ENCODE assay signal across 20 cellular contexts in genomic region chr15:65413760-65414144, GRCh38. TPM values are rescaled to one million over a fixed set of nuclear protein-coding genes. Genes with fewer than 3 reads are reported as not detected.
A peak's percentile ranks its signal among the peaks of the same experiment; 100 is the strongest.
DNase-seq lines count a peak whose midpoint lies in the region; ATAC-seq and TF ChIP-seq lines count a peak whose summit lies in the region.
"Had no signal": no experiment of that assay in that cellular context is flagged by ENCODE, and none has a peak within 500 bp of the region (broad histone marks: within the 10 kb centered on the region; RNA-seq: fewer than 3 reads in every experiment).

No MANE protein-coding gene starts in this region.

- H3K9me2 ChIP-seq in GM23338 (ENCODE audit: insufficient read depth), result 0 out of 2 replicates have a peak, but pooled peaks cover 7% of the 10 kb centered on the region

- H3K27ac ChIP-seq in GM23338 (ENCODE audit: low read depth) (no peak overlapping the region), RWPE2 (ENCODE audit: poor library complexity, severe bottlenecking) (no peak overlapping the region), adrenal gland (no peak overlapping the region)

- H3K9me3 Mint-ChIP-seq in GM23338 (no peaks in the 10 kb centered on the region), nephron (no peaks in the 10 kb centered on the region)
- H3K9me3 Mint-ChIP-seq in activated naive CD8-positive, alpha-beta T cell treated with anti-CD3 and anti-CD28 coated beads, Interleukin-2, amount 50 U/mL, for 24 hours, result no peaks in the 10 kb centered on the region

- H3K36me3 ChIP-seq in GM23338 (ENCODE audit: insufficient read depth) (no peaks in the 10 kb centered on the region), RWPE2 (ENCODE audit: low read depth) (no peaks in the 10 kb centered on the region), adrenal gland (replicated peaks in 1 of 2) (no peaks in the 10 kb centered on the region)
- H3K36me3 ChIP-seq: HAP-1 had no signal

- peaks cover 35% of the 10 kb centered on the region for H3K27me3 Mint-ChIP-seq in GM23338 (ENCODE audit: insufficient read depth, low read depth, poor library complexity)
- peaks cover 8% of the 10 kb centered on the region for H3K27me3 Mint-ChIP-seq in nephron (ENCODE audit: low read depth)
- peaks cover 25% of the 10 kb centered on the region for H3K27me3 Mint-ChIP-seq in activated naive CD8-positive, alpha-beta T cell treated with anti-CD3 and anti-CD28 coated beads, Interleukin-2, amount 50 U/mL, for 24 hours

- ATAC-seq in GM23338 (no peak), RWPE2 (ENCODE audit: low read depth) (peak; percentile 43), HG02763 (IDR thresholded peaks at IDR 0.05; ENCODE audit: unreplicated experiment) (no peak), GM19351 (IDR thresholded peaks at IDR 0.05; ENCODE audit: unreplicated experiment) (no peak)
- no peak for ATAC-seq in activated naive CD8-positive, alpha-beta T cell treated with anti-CD3 and anti-CD28 coated beads, Interleukin-2, amount 50 U/mL, for 24 hours

- TF ChIP-seq POLR2A in adrenal gland (IDR thresholded peaks at IDR 0.05), result no peak

- peaks cover 10% of the 10 kb centered on the region for H3K36me3 Mint-ChIP-seq in GM23338 (ENCODE audit: low read depth)
- peaks cover 3% of the 10 kb centered on the region for H3K36me3 Mint-ChIP-seq in nephron (ENCODE audit: low read depth)
- H3K36me3 Mint-ChIP-seq in activated naive CD8-positive, alpha-beta T cell treated with anti-CD3 and anti-CD28 coated beads, Interleukin-2, amount 50 U/mL, for 24 hours (ENCODE audit: low read depth), result no peaks in the 10 kb centered on the region
- H3K36me3 Mint-ChIP-seq: CD4-positive, CD25-positive, alpha-beta regulatory T cell had no signal

- no peak overlapping the region for H2AFZ ChIP-seq in GM23338

- H3K27me3 ChIP-seq in GM23338 (ENCODE audit: insufficient read depth) (no peaks in the 10 kb centered on the region), RWPE2 (ENCODE audit: insufficient read depth, poor library complexity, severe bottlenecking) (no peaks in the 10 kb centered on the region), adrenal gland (no peaks in the 10 kb centered on the region)

- no peaks in the 10 kb centered on the region for H4K20me1 ChIP-seq in GM23338 (replicated peaks; ENCODE audit: insufficient read depth)

- H3K4me3 Mint-ChIP-seq in GM23338, result no peak overlapping the region; the same call in 2 of the 3 replicates
- H3K4me3 Mint-ChIP-seq in nephron, result peak overlapping the region in 1 of 3 experiments; percentile 39
- H3K4me3 Mint-ChIP-seq in activated naive CD8-positive, alpha-beta T cell treated with anti-CD3 and anti-CD28 coated beads, Interleukin-2, amount 50 U/mL, for 24 hours, result no peak overlapping the region
- H3K4me3 Mint-ChIP-seq: CD4-positive, CD25-positive, alpha-beta regulatory T cell had no signal

- H3K4me1 ChIP-seq in GM23338 (ENCODE audit: insufficient read depth) (peaks cover 65% of the 10 kb centered on the region), RWPE2 (ENCODE audit: insufficient read depth, poor library complexity, severe bottlenecking) (no peaks in the 10 kb centered on the region), adrenal gland (replicated peaks in 1 of 2) (peaks cover 0 to 23% of the 10 kb centered on the region in 2 donors)

- peak overlapping the region; percentile 71; the same call in 1 of the 2 replicates for H3K4me2 ChIP-seq in GM23338

- H3K4me3 ChIP-seq in GM23338, result no peak overlapping the region
- H3K4me3 ChIP-seq in RWPE2 (ENCODE audit: severe bottlenecking), result no peak overlapping the region
- no peak overlapping the region for H3K4me3 ChIP-seq in epithelial cell of esophagus (ENCODE audit: low read length)
- no peak overlapping the region for H3K4me3 ChIP-seq in adrenal gland
- H3K4me3 ChIP-seq: HAP-1, SK-N-MC had no signal

- intact Hi-C loops in adrenal gland (cut with DNase I), result no loop called here

- 82 to 95% (median 84%) methylated on average over 6 of the region's 6 CpGs for WGBS in adrenal gland, 4 donors

- peaks cover 26% of the 10 kb centered on the region for H3K79me2 ChIP-seq in GM23338 (replicated peaks; ENCODE audit: insufficient read depth)

- peaks cover 79% of the 10 kb centered on the region for H3K4me1 Mint-ChIP-seq in GM23338
- peaks cover 84% of the 10 kb centered on the region for H3K4me1 Mint-ChIP-seq in nephron
- H3K4me1 Mint-ChIP-seq in activated naive CD8-positive, alpha-beta T cell treated with anti-CD3 and anti-CD28 coated beads, Interleukin-2, amount 50 U/mL, for 24 hours, result peaks cover 6% of the 10 kb centered on the region
- H3K4me1 Mint-ChIP-seq: CD4-positive, CD25-positive, alpha-beta regulatory T cell had no signal

- H3F3A ChIP-seq in GM23338 (replicated peaks; ENCODE audit: low read depth), result peaks cover 29% of the 10 kb centered on the region

- no peak for DNase-seq in GM23338 (ENCODE audit: low spot score)
- DNase-seq in RWPE2 (ENCODE audit: low spot score), result no peak
- peak; percentile 77 for DNase-seq in epithelial cell of esophagus (ENCODE audit: low read depth)
- DNase-seq in activated naive CD8-positive, alpha-beta T cell treated with anti-CD3 and anti-CD28 coated beads, Interleukin-2, amount 50 U/mL, for 24 hours, result no peak
- DNase-seq in adrenal gland, result no peak
- DNase-seq: CD4-positive, CD25-positive, alpha-beta regulatory T cell; DMS79 treated with DMSO at 0.1 percent for 48 hours; GDM1; KBM-7; NCI-H1092; NCI-H1694; NCI-H2107; NCI-H226; NCI-H526 had no signal

- H3K9me3 ChIP-seq in RWPE2 (ENCODE audit: severe bottlenecking) (no peaks in the 10 kb centered on the region), adrenal gland (replicated peaks in 1 of 3) (no peaks in the 10 kb centered on the region)
- H3K9me3 ChIP-seq: HAP-1 had no signal

- H3K27ac Mint-ChIP-seq in GM23338 (no peak overlapping the region), nephron (peak overlapping the region; percentile 95 to 98 (median 97))
- H3K27ac Mint-ChIP-seq in activated naive CD8-positive, alpha-beta T cell treated with anti-CD3 and anti-CD28 coated beads, Interleukin-2, amount 50 U/mL, for 24 hours, result no peak overlapping the region
- H3K27ac Mint-ChIP-seq: CD4-positive, CD25-positive, alpha-beta regulatory T cell had no signal

- TF ChIP-seq CTCF in GM23338 (conservative IDR thresholded peaks at IDR 0.05; ENCODE audit: low read depth in 2 of 2) (no peak), RWPE2 (IDR thresholded peaks at IDR 0.05; ENCODE audit: poor library complexity, severe bottlenecking) (no peak), epithelial cell of esophagus (IDR thresholded peaks at IDR 0.05; ENCODE audit: insufficient read depth, low read depth, low read length, missing control alignments) (no peak), nephron (IDR thresholded peaks at IDR 0.05; ENCODE audit: unreplicated experiment in 3 of 3) (no peak), adrenal gland (IDR thresholded peaks at IDR 0.05) (no peak)

TF ChIP-seq in GM23338, 12 proteins besides CTCF, POLR2A, EP300 and RAD21 (continues in another document):
- TF ChIP-seq ZNF331 (CRISPR knock-in tag; IDR thresholded peaks at IDR 0.05; ENCODE audit: low read depth), result no peak

RNA-seq across cellular contexts. Expression of gene IGDCC4, which starts 9.0 kb away (rescaled TPM):
- 8.4 and 9.6 TPM in 2 replicates for total RNA-seq in GM23338 (2014; rRNA removed; shearing (Covaris generic))
- 7.2 and 7.5 TPM in 2 replicates for polyA plus RNA-seq in GM23338 (2016; fragmentation: Nextera tagmentation; extraction: Ambion mirVana)
- 10 to 100 TPM in 6 of 8 donors, 1 to 10 TPM in 2; 4.7 to 27.2 (median 13.8) TPM for total RNA-seq in adrenal gland
- polyA plus RNA-seq in adrenal gland, result 10 to 100 TPM in 2 of 3 donors, 1 to 10 TPM in 1; 8.6 to 24.3 (median 11.4) TPM

RNA-seq across cellular contexts. Expression of gene IGDCC3, which starts 36.0 kb away (rescaled TPM):
- total RNA-seq in GM23338 (2014; rRNA removed; shearing (Covaris generic)), result 26.3 and 30.7 TPM in 2 replicates
- polyA plus RNA-seq in GM23338 (2016; fragmentation: Nextera tagmentation; extraction: Ambion mirVana) (15.3 and 16.4 TPM in 2 replicates), adrenal gland (under 1 TPM in 2 of 3 donors, not detected in 1; 0.13 to 0.32 TPM)
- under 1 TPM in 2 of 8 donors, not detected in 6; 0.27 to 0.29 TPM for total RNA-seq in adrenal gland
- total RNA-seq: CD4-positive, CD25-positive, alpha-beta regulatory T cell; M059J had no signal
- polyA plus RNA-seq: CD4-positive, CD25-positive, alpha-beta regulatory T cell had no signal

Comparison
In these comparisons a context has a peak if more than half of its experiments do, and no peak if none do; other contexts are left out.
1. H3K27ac Mint-ChIP-seq: peak in nephron (3 of 3); none in GM23338 (single experiment) and activated naive CD8-positive, alpha-beta T cell treated with anti-CD3 and anti-CD28 coated beads, Interleukin-2, amount 50 U/mL, for 24 hours (single experiment).
2. RNA of gene IGDCC3, which starts 36.0 kb away (total RNA-seq): 26.3 to 30.7 TPM in GM23338; 0.27 to 0.29 TPM in adrenal gland; every median in the first group is over 10 times any median in the second.